ENCODE assay signal across 16 cellular contexts in genomic region chr22:46463435-46464227, GRCh38.
A peak's percentile ranks its signal among the peaks of the same experiment; 100 is the strongest.
DNase-seq lines count a peak whose midpoint lies in the region; ATAC-seq, FAIRE-seq and TF ChIP-seq lines count a peak whose summit lies in the region.
"Had no signal": no experiment of that assay in that cellular context is flagged by ENCODE, and none has a peak within 500 bp of the region (broad histone marks: within the 10 kb centered on the region; RNA-seq: fewer than 3 reads in every experiment).

No MANE protein-coding gene starts in this region.

- peaks cover 0 to 14% (median 0%) of the 10 kb centered on the region in 11 experiments; a peak in 3 of 22 replicates for H3K36me3 ChIP-seq in BLaER1 treated with 17β-estradiol and CSF1 and Interleukin-3, amounts not matched to agents 10 nM and 100 nM
- no peaks in the 10 kb centered on the region for H3K36me3 ChIP-seq in smooth muscle cell (ENCODE audit: low read depth)
- H3K36me3 ChIP-seq: BE2C had no signal

- CTCF ChIA-PET in RWPE1 (lab: Yijun Ruan, JAX), result no interaction called here

- H3K4me1 ChIP-seq in BLaER1 treated with 17β-estradiol and CSF1 and Interleukin-3, amounts not matched to agents 10 nM and 100 nM, result peaks cover 26 to 79% (median 69%) of the 10 kb centered on the region in 10 experiments
- peaks cover 11% of the 10 kb centered on the region for H3K4me1 ChIP-seq in foreskin keratinocyte
- no peaks in the 10 kb centered on the region for H3K4me1 ChIP-seq in smooth muscle cell (ENCODE audit: low read depth)
- H3K4me1 ChIP-seq: BE2C had no signal

- POLR2A ChIA-PET in RWPE1 (lab: Yijun Ruan, JAX; ENCODE audit: low non-redundant PET), result no interaction called here

- peak overlapping the region in 9 of 11 experiments; percentile 46 to 81 (median 72); a peak in 17 of 22 replicates for H3K4me2 ChIP-seq in BLaER1 treated with 17β-estradiol and CSF1 and Interleukin-3, amounts not matched to agents 10 nM and 100 nM
- H3K4me2 ChIP-seq in smooth muscle cell, result no peak overlapping the region

- FAIRE-seq in frontal cortex (lab: Jason Lieb, UNC), result no peak
- FAIRE-seq: A204.1, GM12878 had no signal

- 0 out of 22 replicates have a peak, but pooled peaks cover 0 to 4% (median 0%) of the 10 kb centered on the region in 11 experiments for H3K9me3 ChIP-seq in BLaER1 treated with 17β-estradiol and CSF1 and Interleukin-3, amounts not matched to agents 10 nM and 100 nM (replicated peaks in 1 of 11)
- no peaks in the 10 kb centered on the region for H3K9me3 ChIP-seq in smooth muscle cell (replicated peaks; ENCODE audit: low read depth)
- H3K9me3 ChIP-seq: BE2C had no signal

- peak; percentile 6 for ATAC-seq in foreskin keratinocyte
- ATAC-seq: GM12878 had no signal

- no peak overlapping the region for H2AFZ ChIP-seq in smooth muscle cell (ENCODE audit: low read depth)

- peaks cover 0 to 15% (median 0%) of the 10 kb centered on the region in 11 experiments; a peak in 4 of 22 replicates for H4K20me1 ChIP-seq in BLaER1 treated with 17β-estradiol and CSF1 and Interleukin-3, amounts not matched to agents 10 nM and 100 nM
- no peaks in the 10 kb centered on the region for H4K20me1 ChIP-seq in smooth muscle cell (ENCODE audit: low read depth)

- H3K27me3 ChIP-seq in BLaER1 treated with 17β-estradiol and CSF1 and Interleukin-3, amounts not matched to agents 10 nM and 100 nM, result peaks cover 0 to 39% (median 0%) of the 10 kb centered on the region in 11 experiments; a peak in 8 of 22 replicates
- H3K27me3 ChIP-seq in foreskin keratinocyte (no peaks in the 10 kb centered on the region), smooth muscle cell (ENCODE audit: low read depth) (no peaks in the 10 kb centered on the region)
- H3K27me3 ChIP-seq: BE2C had no signal

- H3K9ac ChIP-seq in BLaER1 treated with 17β-estradiol and CSF1 and Interleukin-3, amounts not matched to agents 10 nM and 100 nM, result no peak overlapping the region
- H3K9ac ChIP-seq in smooth muscle cell (ENCODE audit: low read depth), result no peak overlapping the region

- 98% methylated on average over 70 of the region's 70 CpGs for WGBS in smooth muscle cell (ENCODE audit: low lambda C conversion rate)

- TF ChIP-seq CTCF in RWPE1 (conservative IDR thresholded peaks at IDR 0.05; ENCODE audit: low read depth), result no peak
- TF ChIP-seq CTCF in foreskin keratinocyte (conservative IDR thresholded peaks at IDR 0.05), result no peak
- TF ChIP-seq CTCF in smooth muscle cell (IDR thresholded peaks at IDR 0.05; ENCODE audit: borderline replicate concordance, insufficient read depth, poor library complexity, severe bottlenecking), result no peak
- TF ChIP-seq CTCF in GM20000 (IDR thresholded peaks at IDR 0.05; ENCODE audit: extremely low read depth, missing control alignments), result no peak

- no peaks in the 10 kb centered on the region for H3F3A ChIP-seq in smooth muscle cell (ENCODE audit: low read depth)

- no peak overlapping the region for H3K4me3 ChIP-seq in BLaER1 treated with 17β-estradiol and CSF1 and Interleukin-3, amounts not matched to agents 10 nM and 100 nM
- H3K4me3 ChIP-seq in smooth muscle cell, result no peak overlapping the region
- H3K4me3 ChIP-seq: GM12878 had no signal

- no peaks in the 10 kb centered on the region for H3K79me2 ChIP-seq in smooth muscle cell (ENCODE audit: low read depth)

- no peak overlapping the region for H3K27ac ChIP-seq in BLaER1 treated with 17β-estradiol and CSF1 and Interleukin-3, amounts not matched to agents 10 nM and 100 nM
- peak overlapping the region; percentile 97 for H3K27ac ChIP-seq in RWPE1
- peak overlapping the region; percentile 86 for H3K27ac ChIP-seq in foreskin keratinocyte
- H3K27ac ChIP-seq in smooth muscle cell (ENCODE audit: low read depth), result peak overlapping the region; percentile 73

- DNase-seq in RWPE1 (ENCODE audit: low spot score) (no peak), foreskin keratinocyte (peak in 1 of 2 donors; percentile 60), smooth muscle cell (lab: John Stamatoyannopoulos, UW; ENCODE audit: unreplicated experiment) (no peak), NCI-H2107 (lab: John Stamatoyannopoulos, UW) (no peak), frontal cortex (ENCODE audit: low spot score in 2 of 2) (no peak), GM20000 (ENCODE audit: low spot score) (no peak)
- DNase-seq: BE2C; CD4-positive, alpha-beta memory T cell; KBM-7; NCI-H1417 treated with DMSO at 0.1 percent for 48 hours; NCI-H1930; NCI-H446 treated with DMSO at 0.1 percent for 48 hours; OCI-M1 had no signal

Comparison
In these comparisons a context has a peak if more than half of its experiments do, and no peak if none do; other contexts are left out.
1. H3K27ac ChIP-seq: peak in RWPE1 (single experiment), foreskin keratinocyte (single experiment) and smooth muscle cell (single experiment); none in BLaER1 treated with 17β-estradiol and CSF1 and Interleukin-3, amounts not matched to agents 10 nM and 100 nM (0 of 11).